In genomic region chr2:217912030-217913024, GRCh38 we compare ENCODE assay signal across 10 cellular contexts.
DNase-seq lines count a peak whose midpoint lies in the region; ATAC-seq and TF ChIP-seq lines count a peak whose summit lies in the region.
"Had no signal": no experiment of that assay in that cellular context is flagged by ENCODE, and none has a peak within 500 bp of the region (broad histone marks: within the 10 kb centered on the region; RNA-seq: fewer than 3 reads in every experiment).

No MANE protein-coding gene starts in this region.

- DNase-seq in caudate nucleus (lab: John Stamatoyannopoulos, UW) (no peak), psoas muscle (peak in 1 of 2 donors; percentile 58), aorta (peak; percentile 57 to 75), putamen (ENCODE audit: low spot score) (no peak)
- DNase-seq: Calu3; effector memory CD4-positive, alpha-beta T cell; T-helper 9 cell had no signal

- H3K4me1 ChIP-seq in psoas muscle (peaks cover 92% of the 10 kb centered on the region), aorta (ENCODE audit: control insufficient read depth in 1 of 2, insufficient read depth in 2 of 2, low read length in 2 of 2) (peaks cover 12 to 20% of the 10 kb centered on the region in 2 donors)

- H3K4me3 ChIP-seq in psoas muscle (peak overlapping the region; percentile 39), aorta (ENCODE audit: low read length in 2 of 2) (no peak overlapping the region)

- peak overlapping the region; percentile 52 for H3K27ac ChIP-seq in caudate nucleus (ENCODE audit: low read depth, low read length)
- H3K27ac ChIP-seq in layer of hippocampus (ENCODE audit: low read depth, low read length): peak overlapping the region; percentile 60
- H3K27ac ChIP-seq in psoas muscle: peak overlapping the region; percentile 97
- H3K27ac ChIP-seq in aorta (ENCODE audit: low read depth in 1 of 2, low read length in 2 of 2): peak overlapping the region; percentile 89 to 95

- WGBS in psoas muscle, 3 donors: 39 to 56% (median 48%) methylated on average over 25 of the region's 25 CpGs
- WGBS in aorta, 2 donors: 8 to 11% methylated on average over 20 to 25 of the region's 25 CpGs

- peak in 3 of 4 donors; percentile 9 to 36 (median 17) for ATAC-seq in psoas muscle
- ATAC-seq in aorta (ENCODE audit: low FRiP score): no peak
- ATAC-seq in GM18909 (IDR thresholded peaks at IDR 0.05; ENCODE audit: poor library complexity, unreplicated experiment): no peak
- no peak for ATAC-seq in HG02885 (IDR thresholded peaks at IDR 0.05; ENCODE audit: poor library complexity, unreplicated experiment)

- H3K36me3 ChIP-seq in psoas muscle (ENCODE audit: insufficient read depth in 1 of 2, low read depth in 1 of 2): peaks cover 0 to 5% of the 10 kb centered on the region in 2 donors
- peaks cover 0 to 6% of the 10 kb centered on the region in 2 donors for H3K36me3 ChIP-seq in aorta (ENCODE audit: control insufficient read depth in 1 of 2, insufficient read depth in 2 of 2, low read length in 1 of 2)

- intact Hi-C loops in psoas muscle (cut with DNase I): no loop called here
- intact Hi-C loops in aorta (cut with DNase I): loop anchor here in 1 of 2 donors (10.0 kb wide), 1 partner anchor 808 kb away; no protein-coding TSS in a partner anchor

- H3K9me3 ChIP-seq in psoas muscle (no peaks in the 10 kb centered on the region), aorta (ENCODE audit: control insufficient read depth, low read length) (no peaks in the 10 kb centered on the region)

- no peaks in the 10 kb centered on the region for H3K27me3 ChIP-seq in layer of hippocampus (ENCODE audit: control insufficient read depth, insufficient read depth, low read length)
- no peaks in the 10 kb centered on the region for H3K27me3 ChIP-seq in psoas muscle (ENCODE audit: insufficient read depth in 3 of 3, low read length in 2 of 3)
- no peaks in the 10 kb centered on the region for H3K27me3 ChIP-seq in aorta (ENCODE audit: control insufficient read depth in 1 of 2, insufficient read depth in 2 of 2, low read length in 1 of 2)

- TF ChIP-seq CTCF in psoas muscle (IDR thresholded peaks at IDR 0.05): no peak

Comparison
In these comparisons a context has a peak if more than half of its experiments do, and no peak if none do; other contexts are left out.
1. DNase-seq: peak in aorta (2 of 2); none in caudate nucleus (0 of 61) and putamen (single experiment).
2. ATAC-seq: peak in psoas muscle (3 of 4); none in aorta (single experiment), GM18909 (single experiment) and HG02885 (single experiment).
3. Peak in every context shown above with its lines, with median percentiles within 50 percentile points of each other: H3K27ac ChIP-seq.